In the genomic region with DNA sequence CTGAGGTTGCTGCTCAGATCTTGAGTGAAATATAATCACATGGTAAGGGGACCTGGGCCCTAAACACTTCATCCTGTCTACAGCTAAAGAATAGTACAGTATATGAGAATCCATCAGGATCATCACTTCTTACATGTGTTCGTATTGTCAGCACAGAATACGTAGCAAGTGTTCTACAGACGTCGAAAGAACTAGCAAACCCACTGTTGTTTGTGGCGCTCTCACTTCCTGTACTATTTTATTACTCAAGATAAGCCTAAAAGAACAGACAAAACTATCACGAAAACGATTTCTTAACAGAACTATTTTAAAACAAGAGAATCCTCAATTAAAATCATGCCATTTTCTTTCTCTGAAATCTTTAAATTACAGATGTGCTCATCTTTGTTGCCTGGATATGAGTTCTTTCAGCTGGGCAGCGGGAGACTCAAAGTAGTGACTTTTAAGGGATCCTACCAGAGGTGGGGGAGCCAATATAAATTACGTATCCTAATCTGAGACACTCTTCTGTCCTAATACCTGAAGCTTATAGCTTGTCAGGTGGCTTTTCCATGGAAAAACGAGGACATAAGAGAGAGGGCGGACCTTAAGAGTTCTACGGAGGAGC, we compare ENCODE assay signal across 8 cellular contexts. TPM values are rescaled to one million over a fixed set of nuclear protein-coding genes. Genes with fewer than 3 reads are reported as not detected.
DNase-seq lines count a peak whose midpoint lies in the region; ATAC-seq, FAIRE-seq and TF ChIP-seq lines count a peak whose summit lies in the region.

No MANE protein-coding gene starts in this region.

- no peaks in the 10 kb centered on the region for H3K27me3 ChIP-seq in bronchial epithelial cell (ENCODE audit: control insufficient read depth, insufficient read depth, low read length)
- no peaks in the 10 kb centered on the region for H3K27me3 ChIP-seq in lower lobe of right lung (ENCODE audit: low read depth)
- H3K27me3 ChIP-seq in tibial nerve: no peaks in the 10 kb centered on the region

- H3K9me3 ChIP-seq in OCI-LY7 (ENCODE audit: low read length) (no peaks in the 10 kb centered on the region), lower lobe of right lung (no peaks in the 10 kb centered on the region), tibial nerve (no peaks in the 10 kb centered on the region)

- no peak for TF ChIP-seq EP300 in tibial nerve (IDR thresholded peaks at IDR 0.05)

- intact Hi-C loops in OCI-LY7 (cut with micrococcal nuclease; ENCODE audit: unreplicated experiment) (loop anchor here (1.0 to 2.0 kb wide), 3 partner anchors 57 to 222 kb away; partner anchors contain the start of genes CTTNBP2NL, MOV10 and PPM1J), lower lobe of right lung (cut with DNase I) (no loop called here)

- no peak for TF ChIP-seq POLR2A in tibial nerve (IDR thresholded peaks at IDR 0.05)

- peak; percentile 27 for DNase-seq in AG08395 (ENCODE audit: low spot score)
- DNase-seq in GM10266 (ENCODE audit: extremely low spot score): peak; percentile 22
- peak; percentile 62 for DNase-seq in OCI-LY7 (ENCODE audit: low spot score)
- peak; percentile 43 for DNase-seq in bronchial epithelial cell (ENCODE audit: low read depth)
- DNase-seq in lower lobe of right lung: no peak
- DNase-seq in tibial nerve (ENCODE audit: low spot score in 2 of 2): peak in 1 of 2 donors; percentile 13

- H3K4me2 ChIP-seq in OCI-LY7 (ENCODE audit: low read length): peak overlapping the region; percentile 94

- POLR2A ChIA-PET in OCI-LY7 (lab: Charles Lee): interaction anchor here (0.7 to 2.2 kb wide), 9 partner anchors 38 to 227 kb away, joined by 3 to 9 read pairs (median 3); partner anchors contain the start of genes MOV10 and PPM1J

- H3K27ac ChIP-seq in OCI-LY7 (ENCODE audit: low read depth, low read length, poor library complexity, severe bottlenecking) (peak overlapping the region; percentile 93), lower lobe of right lung (peak overlapping the region; percentile 99), tibial nerve (peak overlapping the region; percentile 91 to 98 (median 96))

- CTCF ChIA-PET in OCI-LY7 (lab: Charles Lee; ENCODE audit: unreplicated experiment): no interaction called here

- H3K9me2 ChIP-seq in OCI-LY7 (ENCODE audit: insufficient read depth, low read length): no peaks in the 10 kb centered on the region

- H4K20me1 ChIP-seq in OCI-LY7 (ENCODE audit: insufficient read depth, low read length): peaks cover 16% of the 10 kb centered on the region; the same call in 1 of the 2 replicates

- H3K4me1 ChIP-seq in OCI-LY7 (ENCODE audit: insufficient read depth, low read length, poor library complexity, severe bottlenecking): peaks cover 20% of the 10 kb centered on the region
- peaks cover 34% of the 10 kb centered on the region for H3K4me1 ChIP-seq in lower lobe of right lung
- H3K4me1 ChIP-seq in tibial nerve: peaks cover 0 to 51% (median 19%) of the 10 kb centered on the region in 4 donors

- 1 to 2% methylated on average over 12 of the region's 12 CpGs for WGBS in tibial nerve, 2 donors

- peak overlapping the region; percentile 91 for H2AFZ ChIP-seq in OCI-LY7 (ENCODE audit: low read length)

- H3K4me3 ChIP-seq in OCI-LY7 (ENCODE audit: low read depth, low read length, poor library complexity, severe bottlenecking) (peak overlapping the region; percentile 86), bronchial epithelial cell (ENCODE audit: low read depth, low read length) (peak overlapping the region; percentile 100), lower lobe of right lung (peak overlapping the region; percentile 91), tibial nerve (peak overlapping the region; percentile 61 to 95 (median 76))

- peak in 1 of 2 donors; percentile 20 for ATAC-seq in lower lobe of right lung
- no peak for ATAC-seq in HG03095 (IDR thresholded peaks at IDR 0.05; ENCODE audit: unreplicated experiment)
- ATAC-seq in GM18870 (IDR thresholded peaks at IDR 0.05; ENCODE audit: unreplicated experiment): no peak

- H3K36me3 ChIP-seq in OCI-LY7 (ENCODE audit: insufficient read depth, low read length): peaks cover 33% of the 10 kb centered on the region
- H3K36me3 ChIP-seq in bronchial epithelial cell (ENCODE audit: control insufficient read depth, insufficient read depth, low read length): no peaks in the 10 kb centered on the region
- peaks cover 34% of the 10 kb centered on the region for H3K36me3 ChIP-seq in lower lobe of right lung
- peaks cover 0 to 32% (median 0%) of the 10 kb centered on the region in 3 donors for H3K36me3 ChIP-seq in tibial nerve

- BruUV-seq in OCI-LY7 (replicated peaks; lab: Mats Ljungman, UMichigan): no TSS peak

- no peak for FAIRE-seq in bronchial epithelial cell (lab: Jason Lieb, UNC)

- peaks cover 54% of the 10 kb centered on the region for H3K79me2 ChIP-seq in OCI-LY7 (ENCODE audit: insufficient read depth, low read depth, low read length)

- TF ChIP-seq CTCF in GM10266 (IDR thresholded peaks at IDR 0.05; ENCODE audit: control insufficient read depth, insufficient read depth, low read depth, missing control alignments): no peak
- peak; percentile 45; the same call in 1 of the 2 replicates for TF ChIP-seq CTCF in OCI-LY7 (conservative IDR thresholded peaks at IDR 0.05; ENCODE audit: low read length)
- TF ChIP-seq CTCF in bronchial epithelial cell (IDR thresholded peaks at IDR 0.05; ENCODE audit: insufficient read depth, low read length, severe bottlenecking): no peak
- no peak for TF ChIP-seq CTCF in lower lobe of right lung (IDR thresholded peaks at IDR 0.05)
- TF ChIP-seq CTCF in tibial nerve (IDR thresholded peaks at IDR 0.05): no peak

RNA-seq across cellular contexts. Expression of gene ST7L, which starts 0.7 kb away (rescaled TPM):
- 17.3 and 20.2 TPM in 2 replicates for total RNA-seq in OCI-LY7 (2014; rRNA removed; shearing (Covaris generic))
- 22.8 and 25.8 TPM in 2 replicates for total RNA-seq in OCI-LY7 (2022)
- total RNA-seq in bronchial epithelial cell: 10.8 and 13.8 TPM in 2 replicates
- total RNA-seq in lower lobe of right lung: 18.8 TPM
- 10 to 100 TPM; 18.4 to 24.0 (median 20.4) TPM for total RNA-seq in tibial nerve

RNA-seq across cellular contexts. Expression of gene CAPZA1, which starts 1.4 kb away (rescaled TPM):
- 234 and 274 TPM in 2 replicates for total RNA-seq in OCI-LY7 (2014; rRNA removed; shearing (Covaris generic))
- 234 and 246 TPM in 2 replicates for total RNA-seq in OCI-LY7 (2022)
- total RNA-seq in bronchial epithelial cell: 235 and 265 TPM in 2 replicates
- total RNA-seq in lower lobe of right lung: 143 TPM
- 100 to 1,000 TPM in 3 of 4 donors, 10 to 100 TPM in 1; 90.8 to 126 (median 114) TPM for total RNA-seq in tibial nerve

RNA-seq across cellular contexts. Expression of gene MOV10, which starts 56.2 kb away (rescaled TPM):
- total RNA-seq in OCI-LY7 (2014; rRNA removed; shearing (Covaris generic)): 24.4 and 28.2 TPM in 2 replicates
- total RNA-seq in OCI-LY7 (2022) (30.4 and 32.4 TPM in 2 replicates), bronchial epithelial cell (10.3 and 23.4 TPM in 2 replicates), lower lobe of right lung (72.3 TPM), tibial nerve (10 to 100 TPM; 30.6 to 69.9 (median 43.8) TPM)
